In the genomic region with DNA sequence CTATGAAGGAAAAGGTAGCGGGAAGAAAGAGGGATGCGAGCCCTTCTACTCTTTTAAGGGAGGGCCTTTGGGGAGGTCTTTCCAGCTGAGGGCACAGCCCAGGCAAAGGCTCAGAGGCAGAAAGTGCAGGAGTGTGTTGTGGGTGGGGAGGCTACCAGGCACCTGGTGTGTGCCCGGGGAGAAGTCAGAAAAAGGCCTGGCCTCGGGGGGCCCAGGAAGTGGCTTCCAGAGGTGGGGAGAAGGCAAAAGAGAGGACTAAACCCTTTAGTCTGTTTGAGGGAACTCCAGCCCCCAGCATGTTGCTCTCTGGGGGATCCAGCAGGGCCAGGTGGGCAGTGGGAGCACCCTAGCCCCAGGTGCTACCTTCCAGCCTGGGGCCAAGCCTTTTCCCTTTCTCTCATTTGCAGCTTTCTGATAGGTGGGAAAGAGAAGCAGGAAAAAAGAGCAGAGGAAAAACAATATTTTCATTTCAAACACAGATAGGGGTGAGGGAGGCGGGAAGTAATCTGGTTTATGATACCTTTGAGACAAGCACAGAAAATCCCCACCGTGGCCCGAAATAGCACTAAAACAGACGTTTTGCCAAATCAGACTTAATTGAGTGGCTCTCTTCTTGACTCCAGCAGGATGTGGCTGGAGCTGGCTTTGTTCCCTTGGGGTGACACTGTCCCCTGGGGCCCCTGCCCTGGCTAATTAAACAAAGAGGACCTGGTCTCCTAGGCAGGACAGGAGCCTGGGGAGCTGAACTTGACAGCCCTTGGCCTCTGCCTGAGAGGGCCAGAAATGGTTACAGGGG, we compare ENCODE assay signal across 8 cellular contexts. TPM values are rescaled to one million over a fixed set of nuclear protein-coding genes. Genes with fewer than 3 reads are reported as not detected.
DNase-seq lines count a peak whose midpoint lies in the region; ATAC-seq lines count a peak whose summit lies in the region.

No MANE protein-coding gene starts in this region.

- peaks cover 41% of the 10 kb centered on the region for H3K4me1 ChIP-seq in CD4-positive, CD25-positive, alpha-beta regulatory T cell (ENCODE audit: control insufficient read depth, insufficient read depth, low read length, poor library complexity, severe bottlenecking)
- H3K4me1 ChIP-seq in muscle layer of duodenum (ENCODE audit: control insufficient read depth in 1 of 2, insufficient read depth in 2 of 2, low read length in 2 of 2) = peaks cover 36 to 47% of the 10 kb centered on the region in 2 donors
- H3K4me1 ChIP-seq in mesendoderm (ENCODE audit: control insufficient read depth, low read depth, low read length) = peaks cover 17% of the 10 kb centered on the region

- peak overlapping the region; percentile 32 to 98 (median 90) for H3K27ac Mint-ChIP-seq in CD4-positive, CD25-positive, alpha-beta regulatory T cell
- peak overlapping the region; percentile 76 for H3K27ac Mint-ChIP-seq in activated T-helper 1 cell treated with anti-CD3 and anti-CD28 coated beads, Interleukin-12 subunit alpha, Interleukin-12 subunit beta, Interleukin-2, Interleukin-4 antibody, amounts not matched to agents 30 ng/mL and 10 ng/mL and 1 ng/mL, durations not matched to agents 14 hours and 24 hours and 36 hours

- peak overlapping the region in 2 of 4 donors; percentile 33 to 90 for H3K4me3 Mint-ChIP-seq in CD4-positive, CD25-positive, alpha-beta regulatory T cell
- peak overlapping the region; percentile 5 for H3K4me3 Mint-ChIP-seq in activated T-helper 1 cell treated with anti-CD3 and anti-CD28 coated beads, Interleukin-12 subunit alpha, Interleukin-12 subunit beta, Interleukin-2, Interleukin-4 antibody, amounts not matched to agents 30 ng/mL and 10 ng/mL and 1 ng/mL, durations not matched to agents 14 hours and 24 hours and 36 hours

- H3K36me3 Mint-ChIP-seq in CD4-positive, CD25-positive, alpha-beta regulatory T cell = no peaks in the 10 kb centered on the region
- H3K36me3 Mint-ChIP-seq in activated T-helper 1 cell treated with anti-CD3 and anti-CD28 coated beads, Interleukin-12 subunit alpha, Interleukin-12 subunit beta, Interleukin-2, Interleukin-4 antibody, amounts not matched to agents 30 ng/mL and 10 ng/mL and 1 ng/mL, durations not matched to agents 14 hours and 24 hours and 36 hours (ENCODE audit: low read depth) = peaks cover 3% of the 10 kb centered on the region

- H3K4me1 Mint-ChIP-seq in CD4-positive, CD25-positive, alpha-beta regulatory T cell = peaks cover 10 to 65% (median 33%) of the 10 kb centered on the region in 4 donors
- peaks cover 63% of the 10 kb centered on the region for H3K4me1 Mint-ChIP-seq in activated T-helper 1 cell treated with anti-CD3 and anti-CD28 coated beads, Interleukin-12 subunit alpha, Interleukin-12 subunit beta, Interleukin-2, Interleukin-4 antibody, amounts not matched to agents 30 ng/mL and 10 ng/mL and 1 ng/mL, durations not matched to agents 14 hours and 24 hours and 36 hours (ENCODE audit: low read depth)

- no peaks in the 10 kb centered on the region for H3K27me3 Mint-ChIP-seq in CD4-positive, CD25-positive, alpha-beta regulatory T cell
- no peaks in the 10 kb centered on the region for H3K27me3 Mint-ChIP-seq in activated T-helper 1 cell treated with anti-CD3 and anti-CD28 coated beads, Interleukin-12 subunit alpha, Interleukin-12 subunit beta, Interleukin-2, Interleukin-4 antibody, amounts not matched to agents 30 ng/mL and 10 ng/mL and 1 ng/mL, durations not matched to agents 14 hours and 24 hours and 36 hours (ENCODE audit: insufficient read depth)

- intact Hi-C loops in activated T-helper 1 cell treated with anti-CD3 and anti-CD28 coated beads, Interleukin-12 subunit alpha, Interleukin-12 subunit beta, Interleukin-2, Interleukin-4 antibody, amounts not matched to agents 30 ng/mL and 10 ng/mL and 1 ng/mL, durations not matched to agents 14 hours and 24 hours and 36 hours (cut with micrococcal nuclease) = loop anchor here (5.0 kb wide), 1 partner anchor 396 kb away; the partner anchor contains the start of gene DRG2

- H2BK15ac ChIP-seq in mesendoderm (replicated peaks; ENCODE audit: low read depth) = no peak overlapping the region

- no peak overlapping the region for H4K5ac ChIP-seq in mesendoderm (ENCODE audit: low read length)

- no peak overlapping the region for H3K4me2 ChIP-seq in mesendoderm (ENCODE audit: low read length)

- DNase-seq in CD4-positive, CD25-positive, alpha-beta regulatory T cell = no peak
- DNase-seq in activated T-helper 1 cell treated with anti-CD3 and anti-CD28 coated beads, Interleukin-12 subunit alpha, Interleukin-12 subunit beta, Interleukin-2, Interleukin-4 antibody, amounts not matched to agents 30 ng/mL and 10 ng/mL and 1 ng/mL, durations not matched to agents 14 hours and 24 hours and 36 hours (ENCODE audit: low spot score) = no peak
- DNase-seq in mesendoderm (no peak), cerebellar cortex (ENCODE audit: low spot score) (no peak), 8988T (no peak)

- ATAC-seq in CD4-positive, CD25-positive, alpha-beta regulatory T cell (ENCODE audit: low read depth in 2 of 2) = no peak
- ATAC-seq in GM21423 (IDR thresholded peaks at IDR 0.05; ENCODE audit: unreplicated experiment) (peak; percentile 35), HG02763 (IDR thresholded peaks at IDR 0.05; ENCODE audit: unreplicated experiment) (no peak)

- no CpG with 5 or more reads among the region's 8 CpGs for WGBS in mesendoderm (ENCODE audit: extremely low coverage, insufficient coverage, low lambda C conversion rate)

- H3K79me2 ChIP-seq in mesendoderm (ENCODE audit: control insufficient read depth, insufficient read depth, low read length) = no peaks in the 10 kb centered on the region

- no peak overlapping the region for H2BK5ac ChIP-seq in mesendoderm (ENCODE audit: low read length)

- no peak overlapping the region for H3K56ac ChIP-seq in mesendoderm (ENCODE audit: low read length)

- H2AK5ac ChIP-seq in mesendoderm (ENCODE audit: low read length) = no peak overlapping the region

- peak overlapping the region; percentile 19 for H3K27ac ChIP-seq in CD4-positive, CD25-positive, alpha-beta regulatory T cell (ENCODE audit: insufficient read depth, low read length, poor library complexity, severe bottlenecking)
- H3K27ac ChIP-seq in muscle layer of duodenum (ENCODE audit: low read length) (peak overlapping the region; percentile 0), mesendoderm (ENCODE audit: low read depth, low read length) (no peak overlapping the region)

- H3K36me3 ChIP-seq in CD4-positive, CD25-positive, alpha-beta regulatory T cell (ENCODE audit: control insufficient read depth, insufficient read depth, low read length) = no peaks in the 10 kb centered on the region
- peaks cover 0 to 5% of the 10 kb centered on the region in 2 donors for H3K36me3 ChIP-seq in muscle layer of duodenum (ENCODE audit: control insufficient read depth in 1 of 2, insufficient read depth in 2 of 2, low read length in 2 of 2)
- H3K36me3 ChIP-seq in mesendoderm (ENCODE audit: control insufficient read depth, insufficient read depth, low read length) = no peaks in the 10 kb centered on the region

- no peak overlapping the region for H3K23ac ChIP-seq in mesendoderm (ENCODE audit: low read length)

- no peaks in the 10 kb centered on the region for H3K27me3 ChIP-seq in CD4-positive, CD25-positive, alpha-beta regulatory T cell (ENCODE audit: control insufficient read depth, insufficient read depth, low read length)
- H3K27me3 ChIP-seq in muscle layer of duodenum (ENCODE audit: low read depth, low read length) (no peaks in the 10 kb centered on the region), mesendoderm (ENCODE audit: insufficient read depth, low read length, poor library complexity) (peaks cover 2% of the 10 kb centered on the region)

- no peak overlapping the region for H3K18ac ChIP-seq in mesendoderm (ENCODE audit: low read length)

- H3K4me3 ChIP-seq in CD4-positive, CD25-positive, alpha-beta regulatory T cell (ENCODE audit: low read depth, low read length) = no peak overlapping the region
- no peak overlapping the region for H3K4me3 ChIP-seq in muscle layer of duodenum (ENCODE audit: low read depth in 1 of 2, low read length in 2 of 2)
- no peak overlapping the region for H3K4me3 ChIP-seq in mesendoderm (ENCODE audit: low read length)

- H3K9me3 Mint-ChIP-seq in CD4-positive, CD25-positive, alpha-beta regulatory T cell = no peaks in the 10 kb centered on the region
- no peaks in the 10 kb centered on the region for H3K9me3 Mint-ChIP-seq in activated T-helper 1 cell treated with anti-CD3 and anti-CD28 coated beads, Interleukin-12 subunit alpha, Interleukin-12 subunit beta, Interleukin-2, Interleukin-4 antibody, amounts not matched to agents 30 ng/mL and 10 ng/mL and 1 ng/mL, durations not matched to agents 14 hours and 24 hours and 36 hours

- H4K8ac ChIP-seq in mesendoderm (ENCODE audit: low read depth, low read length) = no peak overlapping the region

- no peak overlapping the region for H2BK120ac ChIP-seq in mesendoderm (ENCODE audit: low read depth, low read length)

- H3K4ac ChIP-seq in mesendoderm (ENCODE audit: low read depth, low read length) = no peak overlapping the region

- H3K79me1 ChIP-seq in mesendoderm (ENCODE audit: low read length) = no peaks in the 10 kb centered on the region

- no peak overlapping the region for H3K9ac ChIP-seq in mesendoderm (ENCODE audit: low read length)

- H3K9me3 ChIP-seq in CD4-positive, CD25-positive, alpha-beta regulatory T cell (ENCODE audit: control insufficient read depth in 2 of 2, low read length in 2 of 2) = no peaks in the 10 kb centered on the region
- H3K9me3 ChIP-seq in muscle layer of duodenum (ENCODE audit: control insufficient read depth in 1 of 2, low read length in 2 of 2) = no peaks in the 10 kb centered on the region

RNA-seq across cellular contexts. Expression of gene RAI1, which starts 10.4 kb away (rescaled TPM):
- total RNA-seq in CD4-positive, CD25-positive, alpha-beta regulatory T cell = 11.4 TPM
- 1 to 10 TPM in 3 of 4 donors, under 1 TPM in 1; 0.80 to 1.2 (median 1.1) TPM for polyA plus RNA-seq in CD4-positive, CD25-positive, alpha-beta regulatory T cell
- 31.1 and 32.3 TPM in 2 replicates for total RNA-seq in activated T-helper 1 cell treated with anti-CD3 and anti-CD28 coated beads, Interleukin-12 subunit alpha, Interleukin-12 subunit beta, Interleukin-2, Interleukin-4 antibody, amounts not matched to agents 30 ng/mL and 10 ng/mL and 1 ng/mL, durations not matched to agents 14 hours and 24 hours and 36 hours
- 0.60 TPM for polyA plus RNA-seq in mesendoderm (2013, experiment 1 of 2)
- 0.69 TPM for polyA plus RNA-seq in mesendoderm (2013, experiment 2 of 2)
